5 cellular contexts compared by ENCODE assay signal in genomic region chr2:129484999-129485398, GRCh38.
"Had no signal": no experiment of that assay in that cellular context is flagged by ENCODE, and none has a peak within 500 bp of the region (broad histone marks: within the 10 kb centered on the region; RNA-seq: fewer than 3 reads in every experiment).

No MANE protein-coding gene starts in this region.

- H3K9me3 ChIP-seq: HAP-1 had no signal

- H3K4me3 ChIP-seq: GM23248, HAP-1 had no signal

- H3K27ac ChIP-seq: GM23248 had no signal

- H3K36me3 ChIP-seq: HAP-1 had no signal

- H2AFZ ChIP-seq: GM23248 had no signal

- H3K9ac ChIP-seq: GM23248 had no signal

- H3K4me1 ChIP-seq: HAP-1 had no signal

- DNase-seq: GM23248, GOT3, H7, IMR-90 had no signal
